Comparison of ENCODE assay signal across 3 cellular contexts in genomic region chr1:2074944-2075740, GRCh38.
TF ChIP-seq lines count a peak whose summit lies in the region.

No MANE protein-coding gene starts in this region.

TF ChIP-seq in SK-N-SH, 30 proteins besides CTCF, POLR2A, EP300 and RAD21:
- TF ChIP-seq MXI1 (IDR thresholded peaks at IDR 0.05; ENCODE audit: low read depth, low read length) = peak; percentile 51
- TF ChIP-seq JUND (IDR thresholded peaks at IDR 0.05) = no peak

TF ChIP-seq in SK-N-SH treated with all-trans-retinoic acid at 6 μM for 48 hours, 23 proteins besides CTCF, POLR2A, EP300 and RAD21:
- no peak for TF ChIP-seq GLIS3 (CRISPR knock-in tag; IDR thresholded peaks at IDR 0.05)
- TF ChIP-seq ZFP3 (CRISPR knock-in tag; IDR thresholded peaks at IDR 0.05) = no peak
- no peak for TF ChIP-seq TSHZ2 (CRISPR knock-in tag; IDR thresholded peaks at IDR 0.05)
- no peak for TF ChIP-seq PPARA (CRISPR knock-in tag; IDR thresholded peaks at IDR 0.05; ENCODE audit: borderline replicate concordance)
- no peak for TF ChIP-seq ZNF70 (CRISPR knock-in tag; IDR thresholded peaks at IDR 0.05)
- no peak for TF ChIP-seq SNAI2 (CRISPR knock-in tag; IDR thresholded peaks at IDR 0.05)

TF ChIP-seq in K562, 482 proteins besides CTCF, POLR2A, EP300 and RAD21:
- TF ChIP-seq NFE2 (IDR thresholded peaks at IDR 0.05; ENCODE audit: low read depth) (peak; percentile 31; the same call in 1 of the 2 replicates), KLF1 (tag; IDR thresholded peaks at IDR 0.05) (no peak), BHLHE40 (IDR thresholded peaks at IDR 0.05; ENCODE audit: low read length) (peak; percentile 50; the same call in 1 of the 2 replicates)
